1 cellular context compared by ENCODE assay signal in the genomic region with DNA sequence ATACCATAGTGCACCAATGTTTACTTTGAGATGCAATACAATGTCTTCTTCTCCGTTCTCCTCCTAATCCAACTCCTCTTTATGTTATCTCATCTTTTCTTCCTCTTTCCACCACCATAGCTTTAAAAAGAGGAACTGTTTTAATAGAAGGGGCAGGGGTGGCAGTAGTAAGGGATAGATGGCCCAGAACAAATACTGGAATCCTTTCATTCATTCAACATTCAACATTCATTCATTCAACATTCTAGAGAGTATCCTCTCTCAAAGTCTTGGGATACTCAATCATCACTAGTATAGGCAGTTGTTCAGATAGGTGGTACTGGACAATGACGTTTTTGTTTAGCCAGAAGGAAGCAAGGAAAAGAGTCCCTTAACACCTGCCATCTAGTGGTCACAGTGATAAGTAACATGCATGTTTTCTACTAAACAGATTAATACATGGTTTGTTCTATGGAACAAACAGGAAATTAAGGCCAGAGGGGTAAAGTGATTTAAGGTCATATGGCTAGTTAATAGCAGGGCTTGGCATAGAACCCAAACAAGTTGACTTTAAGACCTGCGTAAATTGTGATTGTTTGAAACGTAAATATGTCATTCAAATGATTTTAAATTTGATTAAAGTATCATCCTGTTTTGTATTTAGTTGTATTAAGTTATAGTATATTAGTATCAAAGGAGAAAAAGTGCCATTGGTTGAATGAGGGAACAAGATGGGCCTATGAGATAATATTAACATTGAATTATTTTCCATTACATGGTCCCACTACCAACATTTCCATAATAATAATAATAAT.
TF ChIP-seq lines count a peak whose summit lies in the region.

No MANE protein-coding gene starts in this region.

TF ChIP-seq in K562, 482 proteins besides CTCF, POLR2A, EP300 and RAD21 (continued from another document and continues in another):
- no peak for TF ChIP-seq REST (CRISPR knock-in tag; IDR thresholded peaks at IDR 0.05; ENCODE audit: low read depth)
- TF ChIP-seq SMARCE1 (IDR thresholded peaks at IDR 0.05): peak; percentile 65; the same call in 1 of the 2 replicates
- no peak for TF ChIP-seq ZBTB12 (CRISPR knock-in tag; IDR thresholded peaks at IDR 0.05)
- TF ChIP-seq PRMT5 (CRISPR knock-in tag; IDR thresholded peaks at IDR 0.05): no peak
- TF ChIP-seq, protein P1, sequence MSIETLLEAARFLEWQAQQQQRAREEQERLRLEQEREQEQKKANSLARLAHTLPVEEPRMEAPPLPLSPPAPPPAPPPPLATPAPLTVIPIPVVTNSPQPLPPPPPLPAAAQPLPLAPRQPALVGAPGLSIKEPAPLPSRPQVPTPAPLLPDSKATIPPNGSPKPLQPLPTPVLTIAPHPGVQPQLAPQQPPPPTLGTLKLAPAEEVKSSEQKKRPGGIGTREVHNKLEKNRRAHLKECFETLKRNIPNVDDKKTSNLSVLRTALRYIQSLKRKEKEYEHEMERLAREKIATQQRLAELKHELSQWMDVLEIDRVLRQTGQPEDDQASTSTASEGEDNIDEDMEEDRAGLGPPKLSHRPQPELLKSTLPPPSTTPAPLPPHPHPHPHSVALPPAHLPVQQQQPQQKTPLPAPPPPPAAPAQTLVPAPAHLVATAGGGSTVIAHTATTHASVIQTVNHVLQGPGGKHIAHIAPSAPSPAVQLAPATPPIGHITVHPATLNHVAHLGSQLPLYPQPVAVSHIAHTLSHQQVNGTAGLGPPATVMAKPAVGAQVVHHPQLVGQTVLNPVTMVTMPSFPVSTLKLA (conservative IDR thresholded peaks at IDR 0.05): 0 out of 4 replicates have a peak, but pooled peaks have one; percentile 23 to 24
- TF ChIP-seq NCOA4 (IDR thresholded peaks at IDR 0.05; ENCODE audit: partially characterized antibody): no peak
- 0 out of 2 replicates have a peak, but pooled peaks have one; percentile 22 for TF ChIP-seq GATAD2B (IDR thresholded peaks at IDR 0.05; ENCODE audit: borderline replicate concordance)
- no peak for TF ChIP-seq TCF15 (CRISPR knock-in tag; IDR thresholded peaks at IDR 0.05)
- TF ChIP-seq CGGBP1 (CRISPR knock-in tag; IDR thresholded peaks at IDR 0.05): no peak
- TF ChIP-seq RBM22 (IDR thresholded peaks at IDR 0.05; ENCODE audit: low read depth, low read length, poor library complexity, severe bottlenecking): no peak
- TF ChIP-seq NFIC (IDR thresholded peaks at IDR 0.05): no peak
- no peak for TF ChIP-seq ZNF507 (tag; conservative IDR thresholded peaks at IDR 0.05)
- TF ChIP-seq, protein P2, sequence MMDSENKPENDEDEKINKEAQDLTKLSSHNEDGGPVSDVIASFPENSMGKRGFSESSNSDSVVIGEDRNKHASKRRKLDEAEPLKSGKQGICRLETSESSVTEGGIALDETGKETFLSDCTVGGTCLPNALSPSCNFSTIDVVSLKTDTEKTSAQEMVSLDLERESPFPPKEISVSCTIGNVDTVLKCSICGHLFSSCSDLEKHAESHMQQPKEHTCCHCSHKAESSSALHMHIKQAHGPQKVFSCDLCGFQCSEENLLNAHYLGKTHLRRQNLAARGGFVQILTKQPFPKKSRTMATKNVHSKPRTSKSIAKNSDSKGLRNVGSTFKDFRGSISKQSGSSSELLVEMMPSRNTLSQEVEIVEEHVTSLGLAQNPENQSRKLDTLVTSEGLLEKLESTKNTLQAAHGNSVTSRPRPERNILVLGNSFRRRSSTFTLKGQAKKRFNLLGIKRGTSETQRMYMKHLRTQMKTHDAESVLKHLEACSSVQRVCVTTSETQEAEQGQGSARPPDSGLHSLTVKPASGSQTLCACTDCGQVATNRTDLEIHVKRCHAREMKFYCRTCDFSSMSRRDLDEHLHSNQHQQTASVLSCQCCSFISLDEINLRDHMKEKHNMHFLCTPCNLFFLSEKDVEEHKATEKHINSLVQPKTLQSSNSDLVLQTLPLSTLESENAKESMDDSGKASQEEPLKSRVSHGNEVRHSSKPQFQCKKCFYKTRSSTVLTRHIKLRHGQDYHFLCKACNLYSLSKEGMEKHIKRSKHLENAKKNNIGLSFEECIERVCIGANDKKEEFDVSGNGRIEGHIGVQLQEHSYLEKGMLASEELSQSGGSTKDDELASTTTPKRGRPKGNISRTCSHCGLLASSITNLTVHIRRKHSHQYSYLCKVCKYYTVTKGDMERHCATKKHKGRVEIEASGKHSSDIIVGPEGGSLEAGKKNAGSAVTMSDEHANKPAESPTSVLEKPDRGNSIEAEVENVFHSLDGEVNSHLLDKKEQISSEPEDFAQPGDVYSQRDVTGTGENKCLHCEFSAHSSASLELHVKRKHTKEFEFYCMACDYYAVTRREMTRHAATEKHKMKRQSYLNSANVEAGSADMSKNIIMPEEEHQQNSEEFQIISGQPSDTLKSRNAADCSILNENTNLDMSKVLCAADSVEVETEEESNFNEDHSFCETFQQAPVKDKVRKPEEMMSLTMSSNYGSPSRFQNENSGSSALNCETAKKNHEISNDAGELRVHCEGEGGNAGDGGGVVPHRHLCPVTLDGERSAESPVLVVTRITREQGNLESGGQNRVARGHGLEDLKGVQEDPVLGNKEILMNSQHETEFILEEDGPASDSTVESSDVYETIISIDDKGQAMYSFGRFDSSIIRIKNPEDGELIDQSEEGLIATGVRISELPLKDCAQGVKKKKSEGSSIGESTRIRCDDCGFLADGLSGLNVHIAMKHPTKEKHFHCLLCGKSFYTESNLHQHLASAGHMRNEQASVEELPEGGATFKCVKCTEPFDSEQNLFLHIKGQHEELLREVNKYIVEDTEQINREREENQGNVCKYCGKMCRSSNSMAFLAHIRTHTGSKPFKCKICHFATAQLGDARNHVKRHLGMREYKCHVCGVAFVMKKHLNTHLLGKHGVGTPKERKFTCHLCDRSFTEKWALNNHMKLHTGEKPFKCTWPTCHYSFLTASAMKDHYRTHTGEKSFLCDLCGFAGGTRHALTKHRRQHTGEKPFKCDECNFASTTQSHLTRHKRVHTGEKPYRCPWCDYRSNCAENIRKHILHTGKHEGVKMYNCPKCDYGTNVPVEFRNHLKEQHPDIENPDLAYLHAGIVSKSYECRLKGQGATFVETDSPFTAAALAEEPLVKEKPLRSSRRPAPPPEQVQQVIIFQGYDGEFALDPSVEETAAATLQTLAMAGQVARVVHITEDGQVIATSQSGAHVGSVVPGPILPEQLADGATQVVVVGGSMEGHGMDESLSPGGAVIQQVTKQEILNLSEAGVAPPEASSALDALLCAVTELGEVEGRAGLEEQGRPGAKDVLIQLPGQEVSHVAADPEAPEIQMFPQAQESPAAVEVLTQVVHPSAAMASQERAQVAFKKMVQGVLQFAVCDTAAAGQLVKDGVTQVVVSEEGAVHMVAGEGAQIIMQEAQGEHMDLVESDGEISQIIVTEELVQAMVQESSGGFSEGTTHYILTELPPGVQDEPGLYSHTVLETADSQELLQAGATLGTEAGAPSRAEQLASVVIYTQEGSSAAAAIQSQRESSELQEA (IDR thresholded peaks at IDR 0.05; ENCODE audit: low read depth): no peak
- peak; percentile 96 for TF ChIP-seq SPI1 (IDR thresholded peaks at IDR 0.05; ENCODE audit: borderline replicate concordance, low read depth, low read length)
- 0 out of 2 replicates have a peak, but pooled peaks have one; percentile 14 for TF ChIP-seq NCOR1 (IDR thresholded peaks at IDR 0.05)
- no peak for TF ChIP-seq HDAC8 (tag; IDR thresholded peaks at IDR 0.05)
- no peak for TF ChIP-seq RFX1 (IDR thresholded peaks at IDR 0.05)
- TF ChIP-seq TAF7 (tag; IDR thresholded peaks at IDR 0.05): no peak
- TF ChIP-seq CSDE1 (IDR thresholded peaks at IDR 0.05): no peak
- no peak for TF ChIP-seq TFAP4 (CRISPR knock-in tag; IDR thresholded peaks at IDR 0.05; ENCODE audit: borderline replicate concordance)
- no peak for TF ChIP-seq ZBTB7A (IDR thresholded peaks at IDR 0.05; ENCODE audit: borderline replicate concordance, control insufficient read depth, low read depth, low read length)
- TF ChIP-seq KDM2B (CRISPR knock-in tag; IDR thresholded peaks at IDR 0.05): no peak
- TF ChIP-seq BRD9 (IDR thresholded peaks at IDR 0.05; ENCODE audit: low read depth, partially characterized antibody): no peak
- TF ChIP-seq NFE2 (IDR thresholded peaks at IDR 0.05; ENCODE audit: low read depth): no peak
- peak in 1 of 2 experiments; percentile 76; a peak in 2 of 4 replicates for TF ChIP-seq FOXA3 (CRISPR knock-in tag; conservative IDR thresholded peaks at IDR 0.05 in 1 of 2, IDR thresholded peaks at IDR 0.05 in 1 of 2)
- no peak for TF ChIP-seq NR2F6 (CRISPR knock-in tag; IDR thresholded peaks at IDR 0.05)
- no peak for TF ChIP-seq HMG20B (CRISPR knock-in tag; IDR thresholded peaks at IDR 0.05)
- no peak for TF ChIP-seq RBM17 (IDR thresholded peaks at IDR 0.05; ENCODE audit: borderline replicate concordance, low read depth, low read length)
- no peak for TF ChIP-seq HNRNPK (IDR thresholded peaks at IDR 0.05; ENCODE audit: low read depth, low read length, poor library complexity, severe bottlenecking)
- TF ChIP-seq ZNF444 (CRISPR knock-in tag; IDR thresholded peaks at IDR 0.05): no peak
- no peak for TF ChIP-seq RHOXF2B (CRISPR knock-in tag; conservative IDR thresholded peaks at IDR 0.05)
- TF ChIP-seq ZEB2 (IDR thresholded peaks at IDR 0.05): no peak
- TF ChIP-seq KLF6 (CRISPR knock-in tag; IDR thresholded peaks at IDR 0.05; ENCODE audit: borderline replicate concordance): no peak
- TF ChIP-seq, protein P3, sequence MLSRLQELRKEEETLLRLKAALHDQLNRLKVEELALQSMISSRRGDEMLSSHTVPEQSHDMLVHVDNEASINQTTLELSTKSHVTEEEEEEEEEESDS (CRISPR knock-in tag; IDR thresholded peaks at IDR 0.05): no peak
- TF ChIP-seq YY1 (IDR thresholded peaks at IDR 0.05; ENCODE audit: borderline replicate concordance in 1 of 3, control insufficient read depth in 1 of 3, extremely low read depth in 1 of 3, insufficient read depth in 3 of 3, insufficient read length in 1 of 3, insufficient replicate concordance in 2 of 3, low read depth in 1 of 3, low read length in 2 of 3): no peak
